ENCODE assay signal across 12 cellular contexts in genomic region chr11:47518212-47518959, GRCh38.
A peak's percentile ranks its signal among the peaks of the same experiment; 100 is the strongest.
DNase-seq lines count a peak whose midpoint lies in the region; ATAC-seq and TF ChIP-seq lines count a peak whose summit lies in the region.
"Had no signal": no experiment of that assay in that cellular context is flagged by ENCODE, and none has a peak within 500 bp of the region (broad histone marks: within the 10 kb centered on the region; RNA-seq: fewer than 3 reads in every experiment).

No MANE protein-coding gene starts in this region.

- H3K36me3 ChIP-seq in DOHH2 (ENCODE audit: control insufficient read depth, low read length) = peaks cover 24% of the 10 kb centered on the region
- H3K36me3 ChIP-seq: brain microvascular endothelial cell had no signal

- no peak for ATAC-seq in HG02981 (IDR thresholded peaks at IDR 0.05; ENCODE audit: unreplicated experiment)
- no peak for ATAC-seq in GM21825 (IDR thresholded peaks at IDR 0.05; ENCODE audit: unreplicated experiment)

- H3K27ac Mint-ChIP-seq in nephron = peak overlapping the region; percentile 10 to 43 (median 28)

- DNase-seq in NCI-H446 treated with DMSO at 0.1 percent for 48 hours (lab: John Stamatoyannopoulos, UW) (peak; percentile 92), caudate nucleus (lab: John Stamatoyannopoulos, UW) (peak in 1 of 61 donors; percentile 88), hypothalamus (lab: John Stamatoyannopoulos, UW) (no peak), NOMO-1 treated with dmso at 0.1 percent for 144 hours (lab: John Stamatoyannopoulos, UW; ENCODE audit: unreplicated experiment) (no peak)
- DNase-seq: activated CD4-positive, CD25-positive, alpha-beta regulatory T cell treated with anti-CD3 and anti-CD28 coated beads, Interleukin-2, amount 50 U/mL, for 72 hours; brain microvascular endothelial cell had no signal

- TF ChIP-seq CTCF in DOHH2 (IDR thresholded peaks at IDR 0.05; ENCODE audit: low read depth, low read length, poor library complexity, severe bottlenecking) (no peak), nephron (IDR thresholded peaks at IDR 0.05; ENCODE audit: unreplicated experiment in 3 of 3) (no peak)

- peaks cover 4% of the 10 kb centered on the region for H3K36me3 Mint-ChIP-seq in nephron (ENCODE audit: low read depth)

- peaks cover 51% of the 10 kb centered on the region for H3K4me1 Mint-ChIP-seq in nephron

- no peaks in the 10 kb centered on the region for H3K27me3 ChIP-seq in DOHH2 (ENCODE audit: control insufficient read depth, low read length)
- H3K27me3 ChIP-seq: brain microvascular endothelial cell had no signal

- no peaks in the 10 kb centered on the region for H3K27me3 Mint-ChIP-seq in nephron (ENCODE audit: low read depth)

- H3K4me1 ChIP-seq in DOHH2 (ENCODE audit: control insufficient read depth, low read length) = peaks cover 66% of the 10 kb centered on the region

- no peaks in the 10 kb centered on the region for H3K9me3 ChIP-seq in DOHH2 (ENCODE audit: control insufficient read depth, insufficient read depth, low read length)

- no peaks in the 10 kb centered on the region for H3K9me2 ChIP-seq in DOHH2 (replicated peaks; ENCODE audit: control insufficient read depth, low read length)

- H4K20me1 ChIP-seq in DOHH2 (ENCODE audit: control insufficient read depth, insufficient read depth, low read depth, low read length) = peaks cover 13% of the 10 kb centered on the region

- H3K27ac ChIP-seq in DOHH2 (ENCODE audit: low read depth, low read length) = peak overlapping the region; percentile 37
- H3K27ac ChIP-seq in caudate nucleus (ENCODE audit: low read depth, low read length) = peak overlapping the region; percentile 19
- H3K27ac ChIP-seq: brain microvascular endothelial cell, KMS-11 had no signal

- no peaks in the 10 kb centered on the region for H3K9me3 Mint-ChIP-seq in nephron
- H3K9me3 Mint-ChIP-seq: neural crest cell had no signal

- H3F3A ChIP-seq in DOHH2 (ENCODE audit: control insufficient read depth, insufficient read depth) = peaks cover 6% of the 10 kb centered on the region; the same call in 1 of the 2 replicates

- no peak overlapping the region for H3K4me3 Mint-ChIP-seq in nephron
- H3K4me3 Mint-ChIP-seq: neural crest cell had no signal

- peak overlapping the region; percentile 46 for H3K4me2 ChIP-seq in DOHH2 (ENCODE audit: low read length)
- H3K4me2 ChIP-seq: KMS-11 had no signal

- peaks cover 100% of the 10 kb centered on the region for H3K79me2 ChIP-seq in DOHH2 (ENCODE audit: control insufficient read depth, low read length)

- 0 out of 2 replicates have a peak overlapping the region, but pooled peaks have one; percentile 4 for H3K4me3 ChIP-seq in DOHH2 (ENCODE audit: low read length)
